ENCODE assay signal across 18 cellular contexts in the genomic region with DNA sequence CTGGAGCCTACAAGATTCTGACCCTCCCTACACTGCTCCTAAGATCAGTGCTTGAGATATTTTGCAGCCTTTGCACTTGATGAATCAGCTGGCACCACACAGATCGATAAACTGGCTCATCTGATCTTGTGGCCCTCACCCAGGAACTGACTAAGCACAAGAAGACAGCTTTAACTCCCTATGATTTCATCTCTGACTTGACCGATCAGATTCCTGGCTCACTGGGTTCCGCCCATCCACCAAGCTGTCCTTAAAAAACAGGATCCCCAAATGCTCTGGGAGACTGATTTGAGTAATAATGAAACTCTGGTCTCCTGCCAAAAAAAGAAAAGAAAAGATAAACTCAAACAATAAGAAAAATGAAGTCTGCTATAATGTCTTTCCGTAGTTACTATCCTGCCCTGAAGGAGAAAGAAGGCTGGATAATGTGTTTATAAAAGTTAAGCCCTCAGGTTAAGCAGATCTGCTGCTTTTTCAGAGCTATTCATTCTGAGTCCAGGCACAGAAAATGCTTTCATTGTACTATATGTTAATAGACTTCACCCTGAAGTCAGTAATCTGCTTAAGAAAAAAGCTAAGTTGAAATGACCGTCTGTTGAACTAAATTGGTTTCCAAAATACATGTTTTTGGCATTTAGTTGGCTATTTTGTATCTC.
DNase-seq lines count a peak whose midpoint lies in the region; ATAC-seq, FAIRE-seq and TF ChIP-seq lines count a peak whose summit lies in the region.
"Had no signal": no experiment of that assay in that cellular context is flagged by ENCODE, and none has a peak within 500 bp of the region (broad histone marks: within the 10 kb centered on the region; RNA-seq: fewer than 3 reads in every experiment).

No MANE protein-coding gene starts in this region.

- H3K27me3 Mint-ChIP-seq in HFFc6 (ENCODE audit: insufficient read depth) = no peaks in the 10 kb centered on the region
- H3K27me3 Mint-ChIP-seq: memory B cell had no signal

- no peak for ATAC-seq in A549
- ATAC-seq: activated CD8-positive, alpha-beta T cell treated with anti-CD3 and anti-CD28 coated beads, Interleukin-2, amount 10 ng/mL, durations not matched to agents 7 days and 5 days had no signal

- no peak for FAIRE-seq in A549 (lab: Jason Lieb, UNC)
- FAIRE-seq: endometrium had no signal

- peak overlapping the region; percentile 89 for H3K27ac Mint-ChIP-seq in HFFc6
- H3K27ac Mint-ChIP-seq: activated CD8-positive, alpha-beta T cell treated with anti-CD3 and anti-CD28 coated beads, Interleukin-2, amount 10 ng/mL, durations not matched to agents 7 days and 5 days; memory B cell had no signal

- intact Hi-C loops in lower leg skin (cut with DNase I; ENCODE audit: low total_unique reads) = no loop called here

- no peaks in the 10 kb centered on the region for H3K4me1 ChIP-seq in A549
- H3K4me1 ChIP-seq: thyroid gland had no signal

- peak overlapping the region; percentile 30; the same call in 1 of the 3 replicates for H3K4me2 ChIP-seq in A549

- in situ Hi-C loops in GM13977 (cut with MboI; ENCODE audit: low pct_unique_long_range_greater_than_20kb, low sequenced_read_pairs, unreplicated experiment) = no loop called here

- no peaks in the 10 kb centered on the region for H3K9me3 ChIP-seq in A549
- H3K9me3 ChIP-seq: thyroid gland had no signal

- H3K4me3 Mint-ChIP-seq in HFFc6 = peak overlapping the region; percentile 74
- H3K4me3 Mint-ChIP-seq: activated CD8-positive, alpha-beta T cell treated with anti-CD3 and anti-CD28 coated beads, Interleukin-2, amount 10 ng/mL, durations not matched to agents 7 days and 5 days; brain; memory B cell had no signal

- peaks cover 27% of the 10 kb centered on the region for H3K36me3 Mint-ChIP-seq in HFFc6 (ENCODE audit: low read depth)
- H3K36me3 Mint-ChIP-seq: brain, memory B cell had no signal

- H3K4me3 ChIP-seq in A549 = no peak overlapping the region
- H3K4me3 ChIP-seq in foreskin fibroblast (ENCODE audit: low read depth in 1 of 2, low read length in 2 of 2) = no peak overlapping the region
- no peak overlapping the region for H3K4me3 ChIP-seq in lower leg skin (ENCODE audit: low read depth, poor library complexity, severe bottlenecking)
- H3K4me3 ChIP-seq: thyroid gland had no signal

- H3K9me3 Mint-ChIP-seq in HFFc6 = peaks cover 28% of the 10 kb centered on the region

- TF ChIP-seq EP300 in A549 (IDR thresholded peaks at IDR 0.05) = no peak

- POLR2A ChIA-PET in A549 (lab: Yijun Ruan, JAX) = no interaction called here

- TF ChIP-seq CTCF in A549 (IDR thresholded peaks at IDR 0.05) (no peak), HFFc6 (IDR thresholded peaks at IDR 0.05) (no peak), foreskin fibroblast (IDR thresholded peaks at IDR 0.05; ENCODE audit: low read depth, low read length) (no peak), lower leg skin (IDR thresholded peaks at IDR 0.05) (no peak), GM13977 (IDR thresholded peaks at IDR 0.05; ENCODE audit: extremely low read depth, insufficient read depth, missing control alignments) (no peak)

- no peak for TF ChIP-seq RAD21 in A549 (conservative IDR thresholded peaks at IDR 0.05 in 1 of 2, IDR thresholded peaks at IDR 0.05 in 1 of 2)

- WGBS in A549 (ENCODE audit: missing lambda C conversion rate) = 58% methylated on average over 5 of the region's 5 CpGs
- WGBS in lower leg skin, 2 donors = 44 to 50% methylated on average over 5 of the region's 5 CpGs

- peak overlapping the region in 1 of 2 experiments; percentile 52; a peak in 1 of 6 replicates for H3K27ac ChIP-seq in A549
- H3K27ac ChIP-seq: thyroid gland had no signal

- CTCF ChIA-PET in A549 (lab: Yijun Ruan, JAX) = no interaction called here

- peaks cover 65% of the 10 kb centered on the region for H3K4me1 Mint-ChIP-seq in HFFc6 (ENCODE audit: low read depth)
- H3K4me1 Mint-ChIP-seq: memory B cell had no signal

- DNase-seq in A549 (ENCODE audit: low read depth in 1 of 2, low spot score in 1 of 2) (peak in 1 of 2 experiments; percentile 11), HFFc6 (peak; percentile 82), amniotic epithelial cell (ENCODE audit: low read depth) (peak; percentile 22), foreskin fibroblast (peak; percentile 74 to 86), occipital lobe (lab: John Stamatoyannopoulos, UW) (no peak), GOT3 (lab: John Stamatoyannopoulos, UW) (no peak), lower leg skin (ENCODE audit: low spot score in 2 of 2) (no peak), GM13977 (ENCODE audit: low spot score) (no peak)
- DNase-seq: ACHN; activated CD8-positive, alpha-beta T cell treated with anti-CD3 and anti-CD28 coated beads, Interleukin-2, amount 10 ng/mL, durations not matched to agents 7 days and 5 days; activated effector memory CD4-positive, alpha-beta T cell treated with anti-CD3 and anti-CD28 coated beads, Interleukin-2, amount 50 U/mL, for 16 hours; DMS153; NCI-H2081 treated with DMSO at 0.1 percent for 48 hours; SIG-M5; thyroid gland had no signal

- TF ChIP-seq POLR2A in A549 (IDR thresholded peaks at IDR 0.05; ENCODE audit: low read length) (no peak), lower leg skin (IDR thresholded peaks at IDR 0.05) (no peak)

TF ChIP-seq in A549, 52 proteins besides CTCF, POLR2A, EP300 and RAD21:
- TF ChIP-seq CEBPB (IDR thresholded peaks at IDR 0.05) = no peak
- TF ChIP-seq SMC3 (IDR thresholded peaks at IDR 0.05) = no peak
- no peak for TF ChIP-seq EHF (CRISPR knock-in tag; IDR thresholded peaks at IDR 0.05)
- no peak for TF ChIP-seq BHLHE40 (IDR thresholded peaks at IDR 0.05; ENCODE audit: low read depth, low read length)
- no peak for TF ChIP-seq CBX8 (IDR thresholded peaks at IDR 0.05)
- no peak for TF ChIP-seq TFCP2L1 (CRISPR knock-in tag; IDR thresholded peaks at IDR 0.05)
- TF ChIP-seq CHD2 (IDR thresholded peaks at IDR 0.05; ENCODE audit: low read length, partially characterized antibody) = no peak
- no peak for TF ChIP-seq NPAS2 (CRISPR knock-in tag; IDR thresholded peaks at IDR 0.05; ENCODE audit: borderline replicate concordance)
- no peak for TF ChIP-seq JUNB (IDR thresholded peaks at IDR 0.05)
- TF ChIP-seq PBX3 (IDR thresholded peaks at IDR 0.05) = no peak
- no peak for TF ChIP-seq ZSCAN20 (CRISPR knock-in tag; IDR thresholded peaks at IDR 0.05)
- no peak for TF ChIP-seq HDAC2 (IDR thresholded peaks at IDR 0.05)
TF ChIP-seq in A549: peak in this region for 0.

Comparison
In these comparisons a context has a peak if more than half of its experiments do, and no peak if none do; other contexts are left out.
1. DNase-seq: peak in HFFc6 (single experiment), amniotic epithelial cell (single experiment) and foreskin fibroblast (2 of 2); none in occipital lobe (single experiment), GOT3 (single experiment), lower leg skin (0 of 2) and GM13977 (single experiment).